In genomic region chr19:49890349-49891311, GRCh38 we compare ENCODE assay signal across 8 cellular contexts. TPM values are rescaled to one million over a fixed set of nuclear protein-coding genes. Genes with fewer than 3 reads are reported as not detected.
A peak's percentile ranks its signal among the peaks of the same experiment; 100 is the strongest.
DNase-seq lines count a peak whose midpoint lies in the region; ATAC-seq and TF ChIP-seq lines count a peak whose summit lies in the region.

No MANE protein-coding gene starts in this region.

- no peaks in the 10 kb centered on the region for H3K27me3 Mint-ChIP-seq in activated naive CD8-positive, alpha-beta T cell treated with anti-CD3 and anti-CD28 coated beads for 36 hours

- no peak overlapping the region for H3K27ac Mint-ChIP-seq in activated naive CD8-positive, alpha-beta T cell treated with anti-CD3 and anti-CD28 coated beads for 36 hours

- H3K36me3 ChIP-seq in kidney epithelial cell (ENCODE audit: control insufficient read depth, insufficient read depth, low read length), result no peaks in the 10 kb centered on the region

- H3K9me3 Mint-ChIP-seq in activated naive CD8-positive, alpha-beta T cell treated with anti-CD3 and anti-CD28 coated beads for 36 hours, result peaks cover 2% of the 10 kb centered on the region

- H3K36me3 Mint-ChIP-seq in activated naive CD8-positive, alpha-beta T cell treated with anti-CD3 and anti-CD28 coated beads for 36 hours, result peaks cover 10% of the 10 kb centered on the region

- peak; percentile 13 for TF ChIP-seq POLR2A in GM18526 (IDR thresholded peaks at IDR 0.05; ENCODE audit: extremely low read depth, insufficient read length)

- TF ChIP-seq CTCF in kidney epithelial cell (IDR thresholded peaks at IDR 0.05; ENCODE audit: insufficient read depth, low read length, poor library complexity, severe bottlenecking), result no peak

- H3K4me3 ChIP-seq in kidney epithelial cell (ENCODE audit: low read depth, low read length), result peak overlapping the region; percentile 23

- peak overlapping the region; percentile 57 for H3K4me3 Mint-ChIP-seq in activated naive CD8-positive, alpha-beta T cell treated with anti-CD3 and anti-CD28 coated beads for 36 hours

- no peak for ATAC-seq in HG02642 (IDR thresholded peaks at IDR 0.05; ENCODE audit: poor library complexity, unreplicated experiment)
- no peak for ATAC-seq in GM21390 (IDR thresholded peaks at IDR 0.05; ENCODE audit: unreplicated experiment)

- DNase-seq in SHP77 treated with DMSO at 0.1 percent for 48 hours (lab: John Stamatoyannopoulos, UW) (peak; percentile 6), kidney epithelial cell (ENCODE audit: low read depth) (no peak), OCI-M2 (lab: John Stamatoyannopoulos, UW; ENCODE audit: unreplicated experiment) (no peak)
- DNase-seq in activated naive CD8-positive, alpha-beta T cell treated with anti-CD3 and anti-CD28 coated beads for 36 hours, result peak; percentile 57
- peak; percentile 60 for DNase-seq in stimulated activated CD8-positive, alpha-beta memory T cell treated with anti-CD3 and anti-CD28 coated beads, Interleukin-12 subunit alpha, Interleukin-12 subunit beta, amount 100 ng/mL, for 4 hours (ENCODE audit: low read depth)

- peaks cover 8% of the 10 kb centered on the region for H3K27me3 ChIP-seq in kidney epithelial cell (ENCODE audit: control insufficient read depth, insufficient read depth, low read length)

- peaks cover 6% of the 10 kb centered on the region for H3K4me1 Mint-ChIP-seq in activated naive CD8-positive, alpha-beta T cell treated with anti-CD3 and anti-CD28 coated beads for 36 hours

RNA-seq across cellular contexts. Expression of gene IL4I1, which starts 6.1 kb away (rescaled TPM):
- total RNA-seq in activated naive CD8-positive, alpha-beta T cell treated with anti-CD3 and anti-CD28 coated beads for 36 hours, result 1 to 10 TPM; 2.3 to 2.9 TPM
- 6.2 and 8.2 TPM in 2 replicates for total RNA-seq in kidney epithelial cell

RNA-seq across cellular contexts. Expression of gene TBC1D17, which starts 13.1 kb away (rescaled TPM):
- 10 to 100 TPM; 22.6 to 24.0 TPM for total RNA-seq in activated naive CD8-positive, alpha-beta T cell treated with anti-CD3 and anti-CD28 coated beads for 36 hours
- total RNA-seq in kidney epithelial cell, result 17.4 and 28.1 TPM in 2 replicates

RNA-seq across cellular contexts. Expression of gene AKT1S1, which starts 13.5 kb away (rescaled TPM):
- total RNA-seq in activated naive CD8-positive, alpha-beta T cell treated with anti-CD3 and anti-CD28 coated beads for 36 hours, result 10 to 100 TPM; 21.0 to 22.7 TPM
- total RNA-seq in kidney epithelial cell, result 23.2 and 34.6 TPM in 2 replicates

RNA-seq across cellular contexts. Expression of gene PNKP, which starts 23.3 kb away (rescaled TPM):
- 100 to 1,000 TPM in 1 of 2 experiments, 10 to 100 TPM in 1; 78.9 to 143 TPM for total RNA-seq in activated naive CD8-positive, alpha-beta T cell treated with anti-CD3 and anti-CD28 coated beads for 36 hours
- 69.3 and 78.2 TPM in 2 replicates for total RNA-seq in kidney epithelial cell

RNA-seq across cellular contexts. Expression of gene ATF5, which starts 38.4 kb away (rescaled TPM):
- total RNA-seq in activated naive CD8-positive, alpha-beta T cell treated with anti-CD3 and anti-CD28 coated beads for 36 hours, result 10 to 100 TPM; 23.4 to 25.4 TPM
- 22.4 and 22.7 TPM in 2 replicates for total RNA-seq in kidney epithelial cell

Comparison
In these comparisons a context has a peak if more than half of its experiments do, and no peak if none do; other contexts are left out.
1. DNase-seq: peak in SHP77 treated with DMSO at 0.1 percent for 48 hours (single experiment), activated naive CD8-positive, alpha-beta T cell treated with anti-CD3 and anti-CD28 coated beads for 36 hours (single experiment) and stimulated activated CD8-positive, alpha-beta memory T cell treated with anti-CD3 and anti-CD28 coated beads, Interleukin-12 subunit alpha, Interleukin-12 subunit beta, amount 100 ng/mL, for 4 hours (single experiment); none in kidney epithelial cell (single experiment) and OCI-M2 (single experiment).